8 cellular contexts compared by ENCODE assay signal in the genomic region with DNA sequence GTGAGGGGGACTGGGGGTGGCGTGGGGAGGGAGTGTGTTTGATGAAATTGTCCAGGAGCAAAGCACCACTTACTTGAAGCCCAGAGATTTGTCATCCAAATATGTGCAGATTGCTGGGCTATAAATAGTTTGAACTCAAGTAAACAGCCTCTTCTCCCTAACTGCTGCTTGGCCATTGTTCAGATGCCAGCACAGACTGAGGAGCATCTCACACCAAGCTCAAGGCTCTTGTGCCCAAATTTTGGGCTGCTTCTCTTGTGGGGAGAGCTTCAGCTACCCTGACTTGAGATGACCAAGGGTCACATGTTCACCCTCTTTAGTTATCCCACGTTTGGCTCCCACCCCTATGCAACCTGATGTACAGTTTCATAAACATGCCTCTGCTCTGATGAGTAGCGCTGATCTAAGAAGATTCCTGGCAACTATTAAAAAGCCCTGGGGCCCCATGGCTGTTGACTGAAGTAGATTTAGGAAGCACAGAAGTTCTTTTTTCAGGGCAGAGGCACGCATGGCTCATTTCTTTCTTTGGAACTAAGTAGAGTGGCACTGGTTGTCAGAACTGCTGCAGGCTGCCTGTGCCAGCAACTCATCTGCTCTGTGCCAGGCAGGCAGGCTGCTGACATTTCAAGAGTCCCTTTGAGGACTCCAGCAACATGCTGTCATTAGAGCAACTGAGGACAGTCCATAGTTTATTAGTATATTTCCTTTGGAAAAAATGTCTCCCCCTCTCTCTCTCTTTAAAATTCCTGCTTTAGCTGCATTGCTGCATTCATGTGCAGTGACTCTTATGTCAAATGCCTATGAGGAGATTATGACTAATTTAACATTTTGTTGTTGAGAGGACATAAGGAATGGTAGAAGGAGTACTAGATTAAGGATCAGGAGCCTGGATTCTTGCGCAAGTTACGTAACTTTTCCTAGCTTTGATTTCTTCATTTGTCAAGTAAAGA. TPM values are rescaled to one million over a fixed set of nuclear protein-coding genes. Genes with fewer than 3 reads are reported as not detected.
DNase-seq lines count a peak whose midpoint lies in the region; ATAC-seq and TF ChIP-seq lines count a peak whose summit lies in the region.

No MANE protein-coding gene starts in this region.

- WGBS in IMR-90 (ENCODE audit: extremely low coverage in 2 of 2, insufficient read length in 1 of 2), 2 experiments: no CpG with 5 or more reads among the region's 6 CpGs
- WGBS in right lobe of liver (ENCODE audit: insufficient coverage, low coverage, low lambda C conversion rate, missing lambda C conversion rate): 68% methylated on average over 6 of the region's 6 CpGs
- 45 to 58% methylated on average over 6 of the region's 6 CpGs for WGBS in transverse colon (ENCODE audit: low coverage in 1 of 2), 2 donors

- TF ChIP-seq CTCF in IMR-90 (conservative IDR thresholded peaks at IDR 0.05; ENCODE audit: low read depth, low read length) (no peak), right lobe of liver (IDR thresholded peaks at IDR 0.05) (no peak), transverse colon (IDR thresholded peaks at IDR 0.05) (no peak)

- H3K4ac ChIP-seq in IMR-90 (ENCODE audit: low read depth, low read length): peak overlapping the region; percentile 99

- H3K4me3 ChIP-seq in IMR-90 (ENCODE audit: insufficient read depth, low read depth, low read length) (peak overlapping the region; percentile 9; the same call in 1 of the 2 replicates), right lobe of liver (no peak overlapping the region), transverse colon (no peak overlapping the region)

- H3K27me3 Mint-ChIP-seq in stimulated activated memory B cell treated with anti-CD40 and anti-IgM and Interleukin-4, amounts not matched to agents 10 μg/mL and 1 μg/mL and 100 μg/mL, for 72 hours: no peaks in the 10 kb centered on the region
- peaks cover 1% of the 10 kb centered on the region for H3K27me3 Mint-ChIP-seq in activated CD4-positive, alpha-beta memory T cell treated with anti-CD3 and anti-CD28 coated beads, Interleukin-2, amount 10 ng/mL, durations not matched to agents 7 days and 5 days

- H4K91ac ChIP-seq in IMR-90 (ENCODE audit: insufficient read depth, low read depth, low read length): peak overlapping the region; percentile 85

- H3K9me3 Mint-ChIP-seq in stimulated activated memory B cell treated with anti-CD40 and anti-IgM and Interleukin-4, amounts not matched to agents 10 μg/mL and 1 μg/mL and 100 μg/mL, for 72 hours: no peaks in the 10 kb centered on the region
- H3K9me3 Mint-ChIP-seq in activated CD4-positive, alpha-beta memory T cell treated with anti-CD3 and anti-CD28 coated beads, Interleukin-2, amount 10 ng/mL, durations not matched to agents 7 days and 5 days: no peaks in the 10 kb centered on the region

- peak overlapping the region; percentile 93 for H3K4me2 ChIP-seq in IMR-90 (ENCODE audit: low read depth, low read length)

- no peak overlapping the region for H3K27ac Mint-ChIP-seq in stimulated activated memory B cell treated with anti-CD40 and anti-IgM and Interleukin-4, amounts not matched to agents 10 μg/mL and 1 μg/mL and 100 μg/mL, for 72 hours
- no peak overlapping the region for H3K27ac Mint-ChIP-seq in activated CD4-positive, alpha-beta memory T cell treated with anti-CD3 and anti-CD28 coated beads, Interleukin-2, amount 10 ng/mL, durations not matched to agents 7 days and 5 days

- in situ Hi-C loops in IMR-90 (cut with MboI; ENCODE audit: low sequenced_read_pairs): no loop called here
- in situ Hi-C loops in transverse colon (cut with MboI; ENCODE audit: low pct_ligation_motif_present in 1 of 4, low pct_unique_long_range_greater_than_20kb in 1 of 4, low sequenced_read_pairs in 3 of 4): no loop called here

- no peaks in the 10 kb centered on the region for H3K27me3 ChIP-seq in IMR-90 (ENCODE audit: control insufficient read depth, insufficient read depth, low read length)
- H3K27me3 ChIP-seq in right lobe of liver: no peaks in the 10 kb centered on the region
- no peaks in the 10 kb centered on the region for H3K27me3 ChIP-seq in transverse colon

- peak overlapping the region; percentile 100 for H3K23ac ChIP-seq in IMR-90 (ENCODE audit: low read depth, low read length)

- BruUV-seq in IMR-90 (replicated peaks; lab: Mats Ljungman, UMichigan): no TSS peak

- peak overlapping the region; percentile 94; the same call in 2 of the 3 replicates for H2BK15ac ChIP-seq in IMR-90 (ENCODE audit: low read depth, low read length)

- POLR2A ChIA-PET in IMR-90 (lab: Charles Lee; ENCODE audit: unreplicated experiment): interaction anchor here (1.1 kb wide), 1 partner anchor 10 kb away, joined by 3 read pairs; no protein-coding TSS in a partner anchor
- POLR2A ChIA-PET in activated CD4-positive, alpha-beta memory T cell treated with anti-CD3 and anti-CD28 coated beads, Interleukin-2, amount 10 ng/mL, durations not matched to agents 7 days and 5 days (lab: Charles Lee): no interaction called here

- H3K56ac ChIP-seq in IMR-90 (ENCODE audit: extremely low read depth, insufficient read depth, low read length): peak overlapping the region; percentile 83

- intact Hi-C loops in IMR-90 (cut with micrococcal nuclease) (loop anchor here (2.0 to 5.0 kb wide), 2 partner anchors 20 to 41 kb away; no protein-coding TSS in a partner anchor), right lobe of liver (cut with DNase I) (no loop called here), transverse colon (cut with DNase I; ENCODE audit: low total_unique reads) (no loop called here)

- H3K14ac ChIP-seq in IMR-90 (replicated peaks; ENCODE audit: low read depth, low read length): peak overlapping the region; percentile 92

- H2BK120ac ChIP-seq in IMR-90 (ENCODE audit: low read depth, low read length): peak overlapping the region; percentile 99

- peaks cover 17% of the 10 kb centered on the region for H3K9me1 ChIP-seq in IMR-90 (ENCODE audit: insufficient read depth, low read length)

- peaks cover 7 to 41% of the 10 kb centered on the region in 2 experiments for H3K79me1 ChIP-seq in IMR-90 (ENCODE audit: low read depth in 1 of 2, low read length in 2 of 2)

- no peaks in the 10 kb centered on the region for H3K36me3 ChIP-seq in IMR-90 (ENCODE audit: control insufficient read depth, insufficient read depth, low read length)
- H3K36me3 ChIP-seq in right lobe of liver: no peaks in the 10 kb centered on the region
- H3K36me3 ChIP-seq in transverse colon: no peaks in the 10 kb centered on the region

- peak overlapping the region; percentile 86 for H2AK5ac ChIP-seq in IMR-90 (ENCODE audit: low read depth, low read length)

- CTCF ChIA-PET in IMR-90 (lab: Yijun Ruan, JAX): interaction anchor here (0.6 to 0.8 kb wide), 2 partner anchors 93 to 116 kb away, joined by 3 read pairs; no protein-coding TSS in a partner anchor
- CTCF ChIA-PET in activated CD4-positive, alpha-beta memory T cell treated with anti-CD3 and anti-CD28 coated beads, Interleukin-2, amount 10 ng/mL, durations not matched to agents 7 days and 5 days (lab: Charles Lee): no interaction called here

- H3K9me3 ChIP-seq in IMR-90 (ENCODE audit: control insufficient read depth, insufficient read depth, low read length): peaks cover 2% of the 10 kb centered on the region; the same call in 1 of the 2 replicates
- no peaks in the 10 kb centered on the region for H3K9me3 ChIP-seq in right lobe of liver
- H3K9me3 ChIP-seq in transverse colon: no peaks in the 10 kb centered on the region

- peak overlapping the region; percentile 94 for H3K18ac ChIP-seq in IMR-90 (ENCODE audit: low read depth, low read length)

- peak overlapping the region; percentile 86 for H2AFZ ChIP-seq in IMR-90 (replicated peaks; ENCODE audit: low read length, poor library complexity)

- no peak for TF ChIP-seq EP300 in transverse colon (IDR thresholded peaks at IDR 0.05; ENCODE audit: low read depth)

- peak overlapping the region; percentile 94 for H4K5ac ChIP-seq in IMR-90 (ENCODE audit: low read depth, low read length)

- H3K36me3 Mint-ChIP-seq in stimulated activated memory B cell treated with anti-CD40 and anti-IgM and Interleukin-4, amounts not matched to agents 10 μg/mL and 1 μg/mL and 100 μg/mL, for 72 hours: no peaks in the 10 kb centered on the region
- H3K36me3 Mint-ChIP-seq in activated CD4-positive, alpha-beta memory T cell treated with anti-CD3 and anti-CD28 coated beads, Interleukin-2, amount 10 ng/mL, durations not matched to agents 7 days and 5 days (ENCODE audit: low read depth): no peaks in the 10 kb centered on the region

- dilution Hi-C loops in IMR-90 (cut with HindIII; ENCODE audit: low sequenced_read_pairs, unreplicated experiment): no loop called here

- TF ChIP-seq POLR2A in IMR-90 (IDR thresholded peaks at IDR 0.05; ENCODE audit: low read depth, low read length): peak; percentile 74; the same call in 1 of the 2 replicates
- TF ChIP-seq POLR2A in right lobe of liver (IDR thresholded peaks at IDR 0.05): no peak
- no peak for TF ChIP-seq POLR2A in transverse colon (IDR thresholded peaks at IDR 0.05)

- TF ChIP-seq RAD21 in IMR-90 (IDR thresholded peaks at IDR 0.05; ENCODE audit: low read length): no peak; the same call in 1 of the 2 replicates

- peak; percentile 89 for DNase-seq in IMR-90
- DNase-seq in cerebellar nuclear complex (lab: John Stamatoyannopoulos, UW): peak; percentile 75 to 81
- no peak for DNase-seq in right lobe of liver
- peak; percentile 24 for DNase-seq in transverse colon
- DNase-seq in activated CD4-positive, alpha-beta memory T cell treated with anti-CD3 and anti-CD28 coated beads, Interleukin-2, amount 10 ng/mL, durations not matched to agents 7 days and 5 days: no peak
- no peak for DNase-seq in stimulated activated CD4-positive, alpha-beta T cell treated with anti-CD3 and anti-CD28 coated beads, Interleukin-12 subunit alpha, Interleukin-12 subunit beta, amount 100 ng/mL, for 4 hours

- 0 out of 2 replicates have a peak, but pooled peaks cover 5% of the 10 kb centered on the region for H4K20me1 ChIP-seq in IMR-90 (ENCODE audit: insufficient read depth, low read length)

- peak overlapping the region; percentile 17 for H3K9ac ChIP-seq in IMR-90 (ENCODE audit: low read depth, low read length)

- H2AK9ac ChIP-seq in IMR-90 (replicated peaks; ENCODE audit: low read depth, low read length, poor library complexity): peak overlapping the region; percentile 57

- peak overlapping the region; percentile 4 to 94 for H4K8ac ChIP-seq in IMR-90 (ENCODE audit: low read depth in 2 of 2, low read length in 2 of 2)

- H3K4me1 ChIP-seq in IMR-90 (ENCODE audit: control insufficient read depth, insufficient read depth, low read length) (peaks cover 15% of the 10 kb centered on the region), right lobe of liver (peaks cover 0 to 7% (median 0%) of the 10 kb centered on the region in 4 donors), transverse colon (peaks cover 5 to 42% (median 24%) of the 10 kb centered on the region in 4 donors)

- ATAC-seq in IMR-90 (ENCODE audit: low read depth) (peak; percentile 72), right lobe of liver (peak; percentile 30 to 56 (median 35)), HG02588 (IDR thresholded peaks at IDR 0.05; ENCODE audit: unreplicated experiment) (no peak)
- ATAC-seq in stimulated activated memory B cell treated with anti-CD40 and anti-IgM and Interleukin-4, amounts not matched to agents 10 μg/mL and 1 μg/mL and 100 μg/mL, for 72 hours: no peak

- peak overlapping the region; percentile 97 for H2BK5ac ChIP-seq in IMR-90 (ENCODE audit: low read depth, low read length, poor library complexity, severe bottlenecking)

- H3K4me3 Mint-ChIP-seq in stimulated activated memory B cell treated with anti-CD40 and anti-IgM and Interleukin-4, amounts not matched to agents 10 μg/mL and 1 μg/mL and 100 μg/mL, for 72 hours: no peak overlapping the region
- H3K4me3 Mint-ChIP-seq in activated CD4-positive, alpha-beta memory T cell treated with anti-CD3 and anti-CD28 coated beads, Interleukin-2, amount 10 ng/mL, durations not matched to agents 7 days and 5 days: no peak overlapping the region

- peak overlapping the region; percentile 99 for H2BK20ac ChIP-seq in IMR-90 (ENCODE audit: low read depth, low read length)

- H3K27ac ChIP-seq in IMR-90 (ENCODE audit: insufficient read depth, low read length) (peak overlapping the region; percentile 93), right lobe of liver (peak overlapping the region in 1 of 3 donors; percentile 36), transverse colon (peak overlapping the region; percentile 77 to 85 (median 82))

- H3K4me1 Mint-ChIP-seq in stimulated activated memory B cell treated with anti-CD40 and anti-IgM and Interleukin-4, amounts not matched to agents 10 μg/mL and 1 μg/mL and 100 μg/mL, for 72 hours: peaks cover 16% of the 10 kb centered on the region
- H3K4me1 Mint-ChIP-seq in activated CD4-positive, alpha-beta memory T cell treated with anti-CD3 and anti-CD28 coated beads, Interleukin-2, amount 10 ng/mL, durations not matched to agents 7 days and 5 days: peaks cover 22% of the 10 kb centered on the region

RNA-seq across cellular contexts. Expression of gene PKIG, which starts 9.6 kb away (rescaled TPM):
- 69.4 and 78.3 TPM in 2 replicates for total RNA-seq in IMR-90 (2012; rRNA removed)
- polyA plus RNA-seq in IMR-90 (2012; rRNA removed): 89.6 and 91.2 TPM in 2 replicates
- 107 and 152 TPM in 2 replicates for polyA plus RNA-seq in IMR-90 (2012; cell fraction: cytosol; rRNA removed)
- polyA plus RNA-seq in IMR-90 (2012; cell fraction: nucleus; rRNA removed; ENCODE audit: low replicate concordance): 30.7 and 43.9 TPM in 2 replicates
- total RNA-seq in right lobe of liver: 10 to 100 TPM; 11.7 to 31.7 (median 21.8) TPM
- 100 to 1,000 TPM in 1 of 4 donors, 10 to 100 TPM in 3; 40.8 to 106 (median 80.4) TPM for total RNA-seq in transverse colon
- 1 to 10 TPM; 1.1 to 1.6 TPM for total RNA-seq in activated CD4-positive, alpha-beta memory T cell treated with anti-CD3 and anti-CD28 coated beads, Interleukin-2, amount 10 ng/mL, durations not matched to agents 7 days and 5 days

RNA-seq across cellular contexts. Expression of gene SERINC3, which starts 51.0 kb away (rescaled TPM):
- total RNA-seq in IMR-90 (2012; rRNA removed) (88.3 and 101 TPM in 2 replicates), right lobe of liver (10 to 100 TPM; 42.2 to 77.5 (median 58.5) TPM), transverse colon (10 to 100 TPM; 19.3 to 85.7 (median 53.1) TPM)
- polyA plus RNA-seq in IMR-90 (2012; rRNA removed): 132 TPM in 2 replicates
- polyA plus RNA-seq in IMR-90 (2012; cell fraction: cytosol; rRNA removed): 80.8 and 87.4 TPM in 2 replicates
- polyA plus RNA-seq in IMR-90 (2012; cell fraction: nucleus; rRNA removed; ENCODE audit: low replicate concordance): 53.6 and 92.5 TPM in 2 replicates
- 10 to 100 TPM; 90.8 to 93.3 TPM for total RNA-seq in activated CD4-positive, alpha-beta memory T cell treated with anti-CD3 and anti-CD28 coated beads, Interleukin-2, amount 10 ng/mL, durations not matched to agents 7 days and 5 days

Comparison
In these comparisons a context has a peak if more than half of its experiments do, and no peak if none do; other contexts are left out.
1. ATAC-seq: peak in IMR-90 (single experiment) and right lobe of liver (4 of 4); none in HG02588 (single experiment) and stimulated activated memory B cell treated with anti-CD40 and anti-IgM and Interleukin-4, amounts not matched to agents 10 μg/mL and 1 μg/mL and 100 μg/mL, for 72 hours (single experiment).
2. DNase-seq: peak in IMR-90 (single experiment), cerebellar nuclear complex (2 of 2) and transverse colon (single experiment); none in right lobe of liver (0 of 3), activated CD4-positive, alpha-beta memory T cell treated with anti-CD3 and anti-CD28 coated beads, Interleukin-2, amount 10 ng/mL, durations not matched to agents 7 days and 5 days (single experiment) and stimulated activated CD4-positive, alpha-beta T cell treated with anti-CD3 and anti-CD28 coated beads, Interleukin-12 subunit alpha, Interleukin-12 subunit beta, amount 100 ng/mL, for 4 hours (single experiment).
3. RNA of gene PKIG, which starts 9.6 kb away (total RNA-seq): 40.8 to 106 TPM in transverse colon, 69.4 to 78.3 TPM in IMR-90 and 11.7 to 31.7 TPM in right lobe of liver; 1.1 to 1.6 TPM in activated CD4-positive, alpha-beta memory T cell treated with anti-CD3 and anti-CD28 coated beads, Interleukin-2, amount 10 ng/mL, durations not matched to agents 7 days and 5 days; every median in the first group is over 4 times any median in the second.